Comparison of ENCODE assay signal across 24 cellular contexts in genomic region chr12:43898474-43898873, GRCh38.
DNase-seq lines count a peak whose midpoint lies in the region; ATAC-seq and TF ChIP-seq lines count a peak whose summit lies in the region.
"Had no signal": no experiment of that assay in that cellular context is flagged by ENCODE, and none has a peak within 500 bp of the region (broad histone marks: within the 10 kb centered on the region; RNA-seq: fewer than 3 reads in every experiment).

No MANE protein-coding gene starts in this region.

- H3K27me3 Mint-ChIP-seq in GM23338 (ENCODE audit: insufficient read depth, low read depth, poor library complexity): no peaks in the 10 kb centered on the region
- H3K27me3 Mint-ChIP-seq: CD4-positive, alpha-beta T cell; CD8-positive, alpha-beta memory T cell had no signal

- ATAC-seq in GM23338: no peak
- no peak for ATAC-seq in HG03045 (IDR thresholded peaks at IDR 0.05; ENCODE audit: unreplicated experiment)
- no peak for ATAC-seq in HG03175 (IDR thresholded peaks at IDR 0.05; ENCODE audit: unreplicated experiment)
- ATAC-seq: A549 had no signal

- H3K27me3 ChIP-seq in GM23338 (ENCODE audit: insufficient read depth): no peaks in the 10 kb centered on the region
- no peaks in the 10 kb centered on the region for H3K27me3 ChIP-seq in parathyroid adenoma (ENCODE audit: control insufficient read depth, insufficient read depth, low read length)
- H3K27me3 ChIP-seq: BE2C; BLaER1 treated with 17β-estradiol and CSF1 and Interleukin-3, amounts not matched to agents 10 nM and 100 nM had no signal

- H3K4me1 Mint-ChIP-seq in GM23338: peaks cover 18% of the 10 kb centered on the region; the same call in 2 of the 3 replicates
- H3K4me1 Mint-ChIP-seq: CD14-positive monocyte; CD8-positive, alpha-beta memory T cell had no signal

- H3K27ac ChIP-seq in GM23338 (ENCODE audit: low read depth) (peak overlapping the region; percentile 28; the same call in 1 of the 2 replicates), parathyroid adenoma (no peak overlapping the region)
- H3K27ac ChIP-seq: A549; BLaER1 treated with 17β-estradiol and CSF1 and Interleukin-3, amounts not matched to agents 10 nM and 100 nM had no signal

- DNase-seq in NCI-H82 (lab: John Stamatoyannopoulos, UW) (peak; percentile 54), NCI-H82 treated with DMSO at 0.1 percent for 48 hours (lab: John Stamatoyannopoulos, UW; ENCODE audit: unreplicated experiment) (no peak), GM23338 (ENCODE audit: low spot score) (no peak), left kidney (ENCODE audit: low read depth, low spot score) (peak; percentile 35), NCI-H1092 (lab: John Stamatoyannopoulos, UW) (no peak)
- DNase-seq: 8988T; ACHN; AML-193; BE2C; Calu3; CD4-positive, alpha-beta T cell; CD8-positive, alpha-beta memory T cell; COR-L47; DMS53; DMS79 treated with DMSO at 0.1 percent for 48 hours; GF-D8; H7; HCEC 1CT had no signal

- H2AFZ ChIP-seq in GM23338 (peak overlapping the region; percentile 35; the same call in 1 of the 2 replicates), parathyroid adenoma (peak overlapping the region; percentile 30)

- H3K36me3 Mint-ChIP-seq in GM23338 (ENCODE audit: low read depth): 0 out of 3 replicates have a peak, but pooled peaks cover 2% of the 10 kb centered on the region
- H3K36me3 Mint-ChIP-seq: CD14-positive monocyte had no signal

- H3K9me3 Mint-ChIP-seq in GM23338: peaks cover 9% of the 10 kb centered on the region; the same call in 1 of the 3 replicates

- H3K79me2 ChIP-seq in GM23338 (replicated peaks; ENCODE audit: insufficient read depth): no peaks in the 10 kb centered on the region
- H3K79me2 ChIP-seq in parathyroid adenoma: peaks cover 6% of the 10 kb centered on the region

- no peaks in the 10 kb centered on the region for H3K9me3 ChIP-seq in parathyroid adenoma (ENCODE audit: control insufficient read depth, low read length)
- H3K9me3 ChIP-seq: A549; BE2C; BLaER1 treated with 17β-estradiol and CSF1 and Interleukin-3, amounts not matched to agents 10 nM and 100 nM had no signal

- H3K4me1 ChIP-seq in GM23338 (ENCODE audit: insufficient read depth): peaks cover 27% of the 10 kb centered on the region
- H3K4me1 ChIP-seq in parathyroid adenoma: peaks cover 9% of the 10 kb centered on the region
- H3K4me1 ChIP-seq: A549, BE2C had no signal

- H4K20me1 ChIP-seq in GM23338 (replicated peaks; ENCODE audit: insufficient read depth): no peaks in the 10 kb centered on the region
- H4K20me1 ChIP-seq: BLaER1 treated with 17β-estradiol and CSF1 and Interleukin-3, amounts not matched to agents 10 nM and 100 nM had no signal

- H3K27ac Mint-ChIP-seq in GM23338: no peak overlapping the region
- H3K27ac Mint-ChIP-seq: CD14-positive monocyte; CD4-positive, alpha-beta T cell had no signal

- H3K36me3 ChIP-seq in GM23338 (ENCODE audit: insufficient read depth) (no peaks in the 10 kb centered on the region), parathyroid adenoma (ENCODE audit: control insufficient read depth, insufficient read depth, low read length) (no peaks in the 10 kb centered on the region)
- H3K36me3 ChIP-seq: BE2C had no signal

- H3K9ac ChIP-seq in parathyroid adenoma: no peak overlapping the region
- H3K9ac ChIP-seq: BLaER1 treated with 17β-estradiol and CSF1 and Interleukin-3, amounts not matched to agents 10 nM and 100 nM had no signal

- no peak overlapping the region for H3K4me3 ChIP-seq in GM23338
- H3K4me3 ChIP-seq in parathyroid adenoma (ENCODE audit: low read depth, low read length): no peak overlapping the region
- H3K4me3 ChIP-seq: A549; BLaER1 treated with 17β-estradiol and CSF1 and Interleukin-3, amounts not matched to agents 10 nM and 100 nM had no signal

- no peaks in the 10 kb centered on the region for H3K9me2 ChIP-seq in GM23338 (ENCODE audit: insufficient read depth)

- no peaks in the 10 kb centered on the region for H3F3A ChIP-seq in GM23338 (replicated peaks; ENCODE audit: low read depth)

- TF ChIP-seq CTCF in GM23338 (conservative IDR thresholded peaks at IDR 0.05; ENCODE audit: low read depth in 2 of 2) (no peak), parathyroid adenoma (IDR thresholded peaks at IDR 0.05) (no peak)

- 0 out of 2 replicates have a peak overlapping the region, but pooled peaks have one; percentile 26 for H3K4me2 ChIP-seq in GM23338
- H3K4me2 ChIP-seq in parathyroid adenoma (ENCODE audit: low read length): no peak overlapping the region
- H3K4me2 ChIP-seq: A549; BLaER1 treated with 17β-estradiol and CSF1 and Interleukin-3, amounts not matched to agents 10 nM and 100 nM had no signal

- H3K4me3 Mint-ChIP-seq in GM23338: no peak overlapping the region
- H3K4me3 Mint-ChIP-seq: CD14-positive monocyte; CD4-positive, alpha-beta T cell; CD8-positive, alpha-beta memory T cell had no signal

TF ChIP-seq in GM23338, 12 proteins besides CTCF, POLR2A, EP300 and RAD21:
- no peak for TF ChIP-seq EZH2 (IDR thresholded peaks at IDR 0.05; ENCODE audit: low read depth, unreplicated experiment)
- TF ChIP-seq ZNF462 (CRISPR knock-in tag; IDR thresholded peaks at IDR 0.05): no peak

Comparison
In these comparisons a context has a peak if more than half of its experiments do, and no peak if none do; other contexts are left out.
1. DNase-seq: peak in NCI-H82 (single experiment) and left kidney (single experiment); none in NCI-H82 treated with DMSO at 0.1 percent for 48 hours (single experiment), GM23338 (single experiment) and NCI-H1092 (single experiment).